Comparison of ENCODE assay signal across 18 cellular contexts in the genomic region with DNA sequence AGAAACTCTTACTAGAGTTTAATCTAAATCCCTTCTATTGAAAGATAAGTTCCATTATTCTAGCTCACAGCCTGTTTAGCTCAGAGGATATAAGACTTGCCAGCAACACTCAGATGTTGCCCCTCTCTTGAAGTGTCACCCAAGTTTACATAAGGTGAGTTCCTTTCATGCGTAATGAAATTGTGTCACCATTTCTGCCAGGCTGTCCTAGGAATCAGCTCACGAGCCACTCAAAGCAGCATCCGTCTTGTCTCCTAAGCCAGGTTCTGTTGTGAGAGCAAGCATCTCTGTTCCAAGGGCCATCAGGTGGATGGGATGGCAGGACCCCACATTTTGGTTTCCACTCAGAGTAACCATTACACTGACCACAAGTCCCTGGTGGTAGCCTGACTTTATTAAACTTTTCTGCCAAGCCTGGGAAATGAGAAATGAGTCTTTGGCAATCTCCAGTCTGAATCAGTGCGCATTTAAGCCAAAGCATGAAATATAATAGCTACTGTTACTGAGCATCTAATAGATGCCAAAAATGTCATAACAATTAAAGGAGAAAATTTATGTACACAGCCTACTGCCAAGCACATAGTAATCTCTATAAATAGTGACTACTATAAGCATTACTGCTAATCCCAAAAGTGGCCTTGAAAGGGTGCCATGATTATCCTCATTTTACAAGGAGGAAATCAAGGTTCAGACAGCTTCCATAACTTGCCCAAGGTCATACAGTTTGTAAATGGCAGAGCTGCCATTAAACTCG.
DNase-seq lines count a peak whose midpoint lies in the region; ATAC-seq and TF ChIP-seq lines count a peak whose summit lies in the region.
"Had no signal": no experiment of that assay in that cellular context is flagged by ENCODE, and none has a peak within 500 bp of the region (broad histone marks: within the 10 kb centered on the region; RNA-seq: fewer than 3 reads in every experiment).

No MANE protein-coding gene starts in this region.

- TF ChIP-seq CTCF in fibroblast of lung (conservative IDR thresholded peaks at IDR 0.05 in 1 of 2, IDR thresholded peaks at IDR 0.05 in 1 of 2; ENCODE audit: low read depth in 1 of 2, low read length in 2 of 2), result no peak

- H3K79me2 ChIP-seq in fibroblast of lung (ENCODE audit: control insufficient read depth, insufficient read depth, low read length), result no peaks in the 10 kb centered on the region

- H2AFZ ChIP-seq in fibroblast of lung (ENCODE audit: low read length), result no peak overlapping the region

- H3K27ac ChIP-seq in fibroblast of lung (ENCODE audit: insufficient read depth, low read length), result no peak overlapping the region
- H3K27ac ChIP-seq: BLaER1 treated with 17β-estradiol and CSF1 and Interleukin-3, amounts not matched to agents 10 nM and 100 nM had no signal

- no peaks in the 10 kb centered on the region for H3K27me3 ChIP-seq in fibroblast of lung (ENCODE audit: control insufficient read depth, insufficient read depth, low read length)
- H3K27me3 ChIP-seq: BLaER1 treated with 17β-estradiol and CSF1 and Interleukin-3, amounts not matched to agents 10 nM and 100 nM had no signal

- H3K4me3 ChIP-seq in fibroblast of lung (replicated peaks in 1 of 4; ENCODE audit: control extremely low read depth in 1 of 4, insufficient read depth in 1 of 4, low read depth in 3 of 4, low read length in 4 of 4), result no peak overlapping the region
- H3K4me3 ChIP-seq: BLaER1 treated with 17β-estradiol and CSF1 and Interleukin-3, amounts not matched to agents 10 nM and 100 nM had no signal

- H3K36me3 ChIP-seq in fibroblast of lung (ENCODE audit: control insufficient read depth, insufficient read depth, low read length), result no peaks in the 10 kb centered on the region
- H3K36me3 ChIP-seq: BLaER1 treated with 17β-estradiol and CSF1 and Interleukin-3, amounts not matched to agents 10 nM and 100 nM had no signal

- no peak overlapping the region for H3K4me2 ChIP-seq in fibroblast of lung (ENCODE audit: extremely low read depth, insufficient read depth, low read length)
- H3K4me2 ChIP-seq: BLaER1 treated with 17β-estradiol and CSF1 and Interleukin-3, amounts not matched to agents 10 nM and 100 nM had no signal

- ATAC-seq in HG02623 (IDR thresholded peaks at IDR 0.05; ENCODE audit: unreplicated experiment) (no peak), GM19455 (IDR thresholded peaks at IDR 0.05; ENCODE audit: unreplicated experiment) (no peak), HG02870 (IDR thresholded peaks at IDR 0.05; ENCODE audit: unreplicated experiment) (no peak)

- DNase-seq in NCI-H1092 treated with DMSO at 0.1 percent for 48 hours (lab: John Stamatoyannopoulos, UW), result peak; percentile 19
- DNase-seq in NCI-H1092 (lab: John Stamatoyannopoulos, UW), result no peak
- DNase-seq in NCI-H446 treated with DMSO at 0.1 percent for 48 hours (lab: John Stamatoyannopoulos, UW), result peak; percentile 82
- peak; percentile 18 to 64 for DNase-seq in fibroblast of lung (ENCODE audit: low read depth in 2 of 2)
- peak; percentile 46 for DNase-seq in stromal cell of bone marrow (ENCODE audit: low read depth)
- DNase-seq: 8988T; CD8-positive, alpha-beta memory T cell; EL; H9; NCI-H146; NCI-H524 treated with DMSO at 0.1 percent for 48 hours; RPMI8226; SIG-M5; SW 1271 had no signal

- no peak overlapping the region for H3K9ac ChIP-seq in fibroblast of lung (ENCODE audit: insufficient read depth, low read length)
- H3K9ac ChIP-seq: BLaER1 treated with 17β-estradiol and CSF1 and Interleukin-3, amounts not matched to agents 10 nM and 100 nM had no signal

- H3K4me1 ChIP-seq in fibroblast of lung (ENCODE audit: control insufficient read depth, extremely low read depth, insufficient read depth, low read length), result no peaks in the 10 kb centered on the region

- no peaks in the 10 kb centered on the region for H3K9me3 ChIP-seq in fibroblast of lung (ENCODE audit: control insufficient read depth, insufficient read depth, low read depth, low read length)
- H3K9me3 ChIP-seq: BLaER1 treated with 17β-estradiol and CSF1 and Interleukin-3, amounts not matched to agents 10 nM and 100 nM had no signal

- H4K20me1 ChIP-seq in fibroblast of lung (ENCODE audit: control insufficient read depth, extremely low read depth, insufficient read depth, low read length), result no peaks in the 10 kb centered on the region
- H4K20me1 ChIP-seq: BLaER1 treated with 17β-estradiol and CSF1 and Interleukin-3, amounts not matched to agents 10 nM and 100 nM had no signal
